8 cellular contexts compared by ENCODE assay signal in genomic region chr19:58305065-58305931, GRCh38. TPM values are rescaled to one million over a fixed set of nuclear protein-coding genes. Genes with fewer than 3 reads are reported as not detected.
DNase-seq lines count a peak whose midpoint lies in the region; ATAC-seq and TF ChIP-seq lines count a peak whose summit lies in the region.

ERVK3-1 (plus strand) TSS chr19:58305377; CDS start chr19:58312169, 6,792 bp downstream.

- under 1% methylated on average over 48 of the region's 55 CpGs for WGBS in SK-N-SH (ENCODE audit: low lambda C conversion rate)
- WGBS in testis, 2 donors: 0 to 1% methylated on average over 53 to 55 of the region's 55 CpGs

- peak in 1 of 2 experiments; percentile 22; a peak in 1 of 4 replicates for TF ChIP-seq EP300 in SK-N-SH (IDR thresholded peaks at IDR 0.05; ENCODE audit: borderline replicate concordance in 1 of 2, low read depth in 1 of 2, low read length in 1 of 2)

- ATAC-seq in HG02571 (IDR thresholded peaks at IDR 0.05; ENCODE audit: unreplicated experiment): peak; percentile 94
- peak; percentile 100 for ATAC-seq in omental fat pad (ENCODE audit: low FRiP score)

- TF ChIP-seq RAD21 in SK-N-SH (IDR thresholded peaks at IDR 0.05; ENCODE audit: low read length): no peak

- H3K36me3 ChIP-seq in SK-N-SH (replicated peaks in 1 of 2; ENCODE audit: control insufficient read depth in 1 of 2, insufficient read depth in 2 of 2, low read length in 1 of 2): peaks cover 51 to 56% of the 10 kb centered on the region in 2 experiments
- no peaks in the 10 kb centered on the region for H3K36me3 ChIP-seq in testis (ENCODE audit: low read depth, missing control alignments)

- H3K9me3 ChIP-seq in SK-N-SH (no peaks in the 10 kb centered on the region), testis (no peaks in the 10 kb centered on the region)

- no peaks in the 10 kb centered on the region for H3K9me2 ChIP-seq in SK-N-SH

- no peaks in the 10 kb centered on the region for H3K27me3 ChIP-seq in SK-N-SH (ENCODE audit: insufficient read depth)
- H3K27me3 ChIP-seq in testis: no peaks in the 10 kb centered on the region

- peaks cover 21% of the 10 kb centered on the region for H3F3A ChIP-seq in SK-N-SH (replicated peaks; ENCODE audit: insufficient read depth)

- peak within 1 kb of the TSS; percentile 73 to 86 for H3K27ac ChIP-seq in SK-N-SH (ENCODE audit: low read depth in 2 of 2, low read length in 1 of 2)
- peak within 1 kb of the TSS; percentile 61 to 81 for H3K27ac ChIP-seq in testis

- H3K4me3 ChIP-seq in SK-N-SH (ENCODE audit: low read depth in 2 of 2, low read length in 1 of 2): peak within 1 kb of the TSS; percentile 79 to 97
- H3K4me3 ChIP-seq in testis: peak within 1 kb of the TSS; percentile 92 to 99

- TF ChIP-seq CTCF in SK-N-SH (IDR thresholded peaks at IDR 0.05) (no peak), omental fat pad (IDR thresholded peaks at IDR 0.05) (no peak), testis (IDR thresholded peaks at IDR 0.05) (peak in 2 of 3 experiments; percentile 40 to 53)

- H3K4me1 ChIP-seq in SK-N-SH (ENCODE audit: control insufficient read depth in 1 of 2, insufficient read depth in 2 of 2, low read depth in 1 of 2, low read length in 1 of 2) (peaks cover 0 to 16% of the 10 kb centered on the region in 2 experiments; a peak in 2 of 4 replicates), testis (peaks cover 11% of the 10 kb centered on the region)

- peak; percentile 66 for TF ChIP-seq POLR2A in testis (IDR thresholded peaks at IDR 0.05)

- intact Hi-C loops in testis (cut with DNase I; ENCODE audit: low total_unique reads): no loop called here

- POLR2A ChIA-PET in SK-N-SH (lab: Yijun Ruan, JAX): interaction anchor here (0.6 to 2.2 kb wide), 2 partner anchors 12 to 21 kb away, joined by 6 to 12 read pairs; partner anchors contain the start of gene ZSCAN22

- DNase-seq in GM04504 (ENCODE audit: low read depth): peak; percentile 93
- DNase-seq in NCI-H1048 (lab: John Stamatoyannopoulos, UW): peak; percentile 95
- peak; percentile 94 for DNase-seq in SK-N-SH
- peak; percentile 93 for DNase-seq in activated naive CD4-positive, alpha-beta T cell treated with anti-CD3 and anti-CD28 coated beads, Interleukin-2, amount 50 U/mL, for 16 hours
- peak; percentile 97 for DNase-seq in globus pallidus (ENCODE audit: low spot score)
- DNase-seq in omental fat pad (ENCODE audit: low spot score): peak; percentile 74
- peak; percentile 99 for DNase-seq in testis

- peak within 1 kb of the TSS; percentile 80 for H3K9ac ChIP-seq in SK-N-SH

- H4K20me1 ChIP-seq in SK-N-SH (ENCODE audit: insufficient read depth): no peaks in the 10 kb centered on the region

- CTCF ChIA-PET in SK-N-SH (lab: Yijun Ruan, JAX): no interaction called here

- peaks cover 37% of the 10 kb centered on the region for H3K79me2 ChIP-seq in SK-N-SH (ENCODE audit: insufficient read depth)

- peak within 1 kb of the TSS; percentile 90 for H3K4me2 ChIP-seq in SK-N-SH

- peak within 1 kb of the TSS; percentile 85; the same call in 1 of the 2 replicates for H2AFZ ChIP-seq in SK-N-SH (ENCODE audit: low read depth)

TF ChIP-seq in SK-N-SH, 30 proteins besides CTCF, POLR2A, EP300 and RAD21:
- TF ChIP-seq JUND (IDR thresholded peaks at IDR 0.05) (no peak), NRF1 (IDR thresholded peaks at IDR 0.05; ENCODE audit: low read depth, low read length) (peak; percentile 72), TAF1 (IDR thresholded peaks at IDR 0.05; ENCODE audit: borderline replicate concordance, low read depth, low read length) (peak; percentile 72; the same call in 1 of the 2 replicates), YY1 (IDR thresholded peaks at IDR 0.05; ENCODE audit: low read depth) (peak; percentile 76; the same call in 1 of the 2 replicates), MAX (IDR thresholded peaks at IDR 0.05; ENCODE audit: low read depth) (peak; percentile 73), ELF1 (IDR thresholded peaks at IDR 0.05) (peak; percentile 98), PBX3 (IDR thresholded peaks at IDR 0.05) (no peak), POLR2AphosphoS5 (IDR thresholded peaks at IDR 0.05; ENCODE audit: low read depth, low read length) (peak; percentile 92), REST (IDR thresholded peaks at IDR 0.05; ENCODE audit: low read depth, low read length) (no peak), GABPA (IDR thresholded peaks at IDR 0.05; ENCODE audit: low read depth) (peak; percentile 95), CHD2 (IDR thresholded peaks at IDR 0.05; ENCODE audit: low read length, partially characterized antibody) (peak; percentile 93), MEF2A (IDR thresholded peaks at IDR 0.05; ENCODE audit: borderline replicate concordance, low read depth) (no peak), RCOR1 (IDR thresholded peaks at IDR 0.05; ENCODE audit: low read length) (peak; percentile 34; the same call in 1 of the 2 replicates), MXI1 (IDR thresholded peaks at IDR 0.05; ENCODE audit: low read depth, low read length) (peak; percentile 81), USF1 (IDR thresholded peaks at IDR 0.05; ENCODE audit: borderline replicate concordance, low read depth) (peak; percentile 26; the same call in 1 of the 2 replicates), ZBTB33 (IDR thresholded peaks at IDR 0.05; ENCODE audit: borderline replicate concordance, low read depth) (no peak)

RNA-seq across cellular contexts. Expression of gene ERVK3-1, which starts in this region (rescaled TPM):
- polyA plus RNA-seq in SK-N-SH (2012; rRNA removed) (69.4 and 85.3 TPM in 2 replicates), testis (ENCODE audit: insufficient read depth, low read depth, low replicate concordance) (34.0 TPM)
- polyA plus RNA-seq in SK-N-SH (2012; cell fraction: cytosol; rRNA removed): 56.2 and 56.8 TPM in 2 replicates
- polyA plus RNA-seq in SK-N-SH (2012; cell fraction: nucleus; rRNA removed): 168 and 172 TPM in 2 replicates
- total RNA-seq in omental fat pad (10 to 100 TPM; 39.5 to 85.1 (median 59.2) TPM), testis (10 to 100 TPM; 48.9 to 58.5 TPM)

Comparison
In these comparisons a context has a peak if more than half of its experiments do, and no peak if none do; other contexts are left out.
1. Peak in every context shown above with its lines: DNase-seq, ATAC-seq, H3K4me3 ChIP-seq and H3K27ac ChIP-seq.
2. CTCF ChIP-seq: peak in testis (2 of 3); none in SK-N-SH (single experiment) and omental fat pad (0 of 3).